In genomic region chr12:9940370-9940769, GRCh38 we compare ENCODE assay signal across 11 cellular contexts. TPM values are rescaled to one million over a fixed set of nuclear protein-coding genes. Genes with fewer than 3 reads are reported as not detected.
DNase-seq lines count a peak whose midpoint lies in the region; ATAC-seq, FAIRE-seq and TF ChIP-seq lines count a peak whose summit lies in the region.
"Had no signal": no experiment of that assay in that cellular context is flagged by ENCODE, and none has a peak within 500 bp of the region (broad histone marks: within the 10 kb centered on the region; RNA-seq: fewer than 3 reads in every experiment).

No MANE protein-coding gene starts in this region.

- in situ Hi-C loops in GM12878 (cut with MboI) = no loop called here

- intact Hi-C loops in GM12878 (cut with micrococcal nuclease; ENCODE audit: unreplicated experiment) = no loop called here

- CTCF ChIA-PET in GM12878 (lab: Yijun Ruan, JAX) = interaction anchor here (0.6 to 2.4 kb wide), 23 partner anchors 8 to 213 kb away, joined by 3 to 13 read pairs (median 3); partner anchors contain the start of genes CLEC12B and CLEC2A

- H3K9me3 ChIP-seq in GM12878 (replicated peaks; ENCODE audit: control insufficient read depth, insufficient read depth, low read length) (no peaks in the 10 kb centered on the region), osteoblast (ENCODE audit: low read depth, low read length) (no peaks in the 10 kb centered on the region)

- RAD21 ChIA-PET in GM12878 (lab: Charles Lee; ENCODE audit: unreplicated experiment) = interaction anchor here (0.6 to 2.7 kb wide), 10 partner anchors 45 to 212 kb away, joined by 3 to 12 read pairs (median 3); partner anchors contain the start of gene CLEC12B

- FAIRE-seq in GM12878 (lab: Jason Lieb, UNC) = peak; percentile 70
- FAIRE-seq: K562 had no signal

- H3K27me3 ChIP-seq in GM12878 (replicated peaks in 1 of 2; ENCODE audit: control insufficient read depth in 2 of 2, insufficient read depth in 2 of 2, low read length in 1 of 2) (peaks cover 0 to 3% of the 10 kb centered on the region in 2 experiments; a peak in 2 of 4 replicates), osteoblast (ENCODE audit: insufficient read depth, low read length) (no peaks in the 10 kb centered on the region)

- H3K36me3 ChIP-seq in GM12878 (ENCODE audit: control insufficient read depth in 2 of 2, insufficient read depth in 2 of 2, low read length in 1 of 2) = no peaks in the 10 kb centered on the region
- H3K36me3 ChIP-seq in osteoblast (ENCODE audit: insufficient read depth, low read length) = no peaks in the 10 kb centered on the region

- 2% methylated on average over 2 of the region's 2 CpGs for WGBS in GM12878 (ENCODE audit: insufficient coverage, insufficient replicate concordance, low lambda C conversion rate, missing lambda C conversion rate)

- peak; percentile 36 for TF ChIP-seq CTCF in LNCaP clone FGC (IDR thresholded peaks at IDR 0.05; ENCODE audit: control insufficient read depth, extremely low read depth, insufficient read depth)
- peak; percentile 39 to 47 (median 47); a peak in 5 of 6 replicates for TF ChIP-seq CTCF in GM12878 (IDR thresholded peaks at IDR 0.05 in 2 of 3, conservative IDR thresholded peaks at IDR 0.05 in 1 of 3; ENCODE audit: control insufficient read depth in 2 of 3, extremely low read depth in 1 of 3, insufficient read depth in 1 of 3, low read depth in 3 of 3, low read length in 3 of 3)
- peak; percentile 32 for TF ChIP-seq CTCF in osteoblast (IDR thresholded peaks at IDR 0.05; ENCODE audit: extremely low read depth, low read depth, low read length)

- no peaks in the 10 kb centered on the region for H3K79me2 ChIP-seq in GM12878 (ENCODE audit: control insufficient read depth, insufficient read depth, low read length)
- H3K79me2 ChIP-seq in osteoblast (ENCODE audit: insufficient read depth, low read length) = no peaks in the 10 kb centered on the region

- TF ChIP-seq EP300 in GM12878 (IDR thresholded peaks at IDR 0.05; ENCODE audit: borderline replicate concordance in 1 of 2, control insufficient read depth in 1 of 2, low read depth in 2 of 2, low read length in 2 of 2) = no peak

- ATAC-seq in GM12878 = no peak
- no peak for ATAC-seq in HG03460 (IDR thresholded peaks at IDR 0.05; ENCODE audit: unreplicated experiment)
- ATAC-seq: K562, left colon had no signal

- no peak for TF ChIP-seq POLR2A in GM12878 (IDR thresholded peaks at IDR 0.05; ENCODE audit: low read depth, low read length)

- DNase-seq in GF-D8 (lab: John Stamatoyannopoulos, UW) (peak; percentile 4), LNCaP clone FGC (ENCODE audit: low read depth) (no peak), GM12878 (ENCODE audit: low read depth, low spot score) (no peak), osteoblast (ENCODE audit: insufficient read length, low spot score, missing footprints) (peak; percentile 38), NCI-H1417 treated with DMSO at 0.1 percent for 48 hours (lab: John Stamatoyannopoulos, UW) (no peak), DMS 273 (lab: John Stamatoyannopoulos, UW; ENCODE audit: unreplicated experiment) (no peak)
- DNase-seq: left colon, SHP77 had no signal

- POLR2A ChIA-PET in GM12878 (lab: Charles Lee) = no interaction called here

- H3K27ac ChIP-seq in GM12878 (ENCODE audit: control insufficient read depth, insufficient read depth) (no peak overlapping the region), osteoblast (ENCODE audit: low read depth, low read length) (no peak overlapping the region)

- H3K9ac ChIP-seq in GM12878 (ENCODE audit: control insufficient read depth, insufficient read depth, low read length) = no peak overlapping the region

- no TSS peak for BruUV-seq in GM12878 (replicated peaks; lab: Mats Ljungman, UMichigan)

- SMC1A ChIA-PET in GM12878 (lab: Charles Lee; ENCODE audit: uncharacterized antibody, unreplicated experiment) = interaction anchor here (0.7 to 1.8 kb wide), 11 partner anchors 8 to 292 kb away, joined by 3 to 11 read pairs (median 3); partner anchors contain the start of genes CLEC12B and CLEC7A

- no peak overlapping the region for H3K4me2 ChIP-seq in GM12878 (ENCODE audit: control insufficient read depth, insufficient read depth)
- H3K4me2 ChIP-seq in osteoblast (ENCODE audit: insufficient read depth, low read length) = no peak overlapping the region

- no peak overlapping the region for H2AFZ ChIP-seq in GM12878 (ENCODE audit: control insufficient read depth, low read depth, low read length)
- H2AFZ ChIP-seq in osteoblast (ENCODE audit: low read length) = no peak overlapping the region

- H4K20me1 ChIP-seq in GM12878 (ENCODE audit: control insufficient read depth, insufficient read depth) (no peaks in the 10 kb centered on the region), osteoblast (ENCODE audit: insufficient read depth, low read length) (no peaks in the 10 kb centered on the region)

- H3K4me3 ChIP-seq in LNCaP clone FGC (ENCODE audit: low read depth, low read length) = no peak overlapping the region
- H3K4me3 ChIP-seq in GM12878 = no peak overlapping the region
- H3K4me3 ChIP-seq in osteoblast (ENCODE audit: insufficient read depth, low read length) = no peak overlapping the region
- H3K4me3 ChIP-seq: K562 had no signal

- peak; percentile 61 for TF ChIP-seq RAD21 in GM12878 (IDR thresholded peaks at IDR 0.05; ENCODE audit: insufficient read depth, low read depth, low read length)

- H3K4me1 ChIP-seq in GM12878 (ENCODE audit: control insufficient read depth, insufficient read depth, low read length) (no peaks in the 10 kb centered on the region), osteoblast (ENCODE audit: insufficient read depth, low read length) (no peaks in the 10 kb centered on the region)

RNA-seq across cellular contexts. Expression of gene CLEC2A, which starts 8.2 kb away (rescaled TPM):
- not detected in 2 replicates for total RNA-seq in GM12878 (2013; cell fraction: nucleolus; rRNA removed)
- total RNA-seq in GM12878 (2014; rRNA removed) (not detected in 2 replicates), GM12878 (2014; rRNA removed; fragmentation: Illumina TruSeq; extraction: Trizol) (not detected in 2 replicates), GM12878 (2021) (not detected in 2 replicates), osteoblast (not detected in 2 replicates)
- polyA plus RNA-seq in GM12878 (2011; ENCODE audit: low read depth) = not detected
- polyA plus RNA-seq in GM12878 (2011; rRNA removed) (not detected in 2 replicates), GM12878 (2014; fragmentation: Illumina TruSeq; extraction: Trizol) (not detected in 2 replicates), GM12878 (2014; fragmentation: Nextera tagmentation; extraction: Ambion mirVana) (not detected), GM12878 (2014; rRNA removed) (not detected in 2 replicates), GM12878 (2016; fragmentation: Nextera tagmentation; extraction: Ambion mirVana) (not detected)
- not detected in 2 replicates for polyA plus RNA-seq in GM12878 (2011; cell fraction: cytosol; rRNA removed)
- polyA plus RNA-seq in GM12878 (2011; cell fraction: nucleus; rRNA removed) = not detected in 2 replicates
- not detected in 2 replicates for polyA plus RNA-seq in GM12878 (2012)
- polyA minus RNA-seq in GM12878 (2011; rRNA and poly(A)+ RNA removed) = not detected in 2 replicates
- not detected in 2 replicates for polyA minus RNA-seq in GM12878 (2011; cell fraction: cytosol; rRNA and poly(A)+ RNA removed)
- not detected in 2 replicates for polyA minus RNA-seq in GM12878 (2011; cell fraction: nucleus; rRNA and poly(A)+ RNA removed)
- total RNA-seq: K562, left colon, subcutaneous adipose tissue had no signal
- polyA plus RNA-seq: K562 had no signal

RNA-seq across cellular contexts. Expression of gene CLEC12A, which starts 30.8 kb away (rescaled TPM):
- not detected in 2 replicates for total RNA-seq in GM12878 (2013; cell fraction: nucleolus; rRNA removed)
- total RNA-seq in GM12878 (2014; rRNA removed) = not detected in 2 replicates
- not detected in 2 replicates for total RNA-seq in GM12878 (2014; rRNA removed; fragmentation: Illumina TruSeq; extraction: Trizol)
- total RNA-seq in GM12878 (2021) = 0.21 TPM in 1 of 2 replicates, not detected in the other
- polyA plus RNA-seq in GM12878 (2011; ENCODE audit: low read depth) = not detected
- polyA plus RNA-seq in GM12878 (2011; rRNA removed) = not detected in 2 replicates
- not detected in 2 replicates for polyA plus RNA-seq in GM12878 (2011; cell fraction: cytosol; rRNA removed)
- not detected in 2 replicates for polyA plus RNA-seq in GM12878 (2011; cell fraction: nucleus; rRNA removed)
- not detected in 2 replicates for polyA plus RNA-seq in GM12878 (2012)
- not detected in 2 replicates for polyA plus RNA-seq in GM12878 (2014; fragmentation: Illumina TruSeq; extraction: Trizol)
- under 1 TPM in 1 of 2 experiments, not detected in 1; 0.07 TPM for polyA plus RNA-seq in GM12878 (2014; fragmentation: Nextera tagmentation; extraction: Ambion mirVana)
- not detected in 2 replicates for polyA plus RNA-seq in GM12878 (2014; rRNA removed)
- polyA plus RNA-seq in GM12878 (2016; fragmentation: Nextera tagmentation; extraction: Ambion mirVana) = not detected
- polyA minus RNA-seq in GM12878 (2011; rRNA and poly(A)+ RNA removed) = not detected in 2 replicates
- not detected in 2 replicates for polyA minus RNA-seq in GM12878 (2011; cell fraction: cytosol; rRNA and poly(A)+ RNA removed)
- polyA minus RNA-seq in GM12878 (2011; cell fraction: nucleus; rRNA and poly(A)+ RNA removed) = not detected in 2 replicates
- total RNA-seq in osteoblast = 0.29 and 0.72 TPM in 2 replicates
- total RNA-seq: K562 had no signal
- polyA plus RNA-seq: K562 had no signal

RNA-seq across cellular contexts. Expression of gene CLEC1B, which starts 58.6 kb away (rescaled TPM):
- not detected in 2 replicates for total RNA-seq in GM12878 (2013; cell fraction: nucleolus; rRNA removed)
- total RNA-seq in GM12878 (2014; rRNA removed) (not detected in 2 replicates), GM12878 (2014; rRNA removed; fragmentation: Illumina TruSeq; extraction: Trizol) (not detected in 2 replicates), GM12878 (2021) (not detected in 2 replicates), osteoblast (not detected in 2 replicates)
- polyA plus RNA-seq in GM12878 (2011; ENCODE audit: low read depth) = not detected
- polyA plus RNA-seq in GM12878 (2011; rRNA removed) (not detected in 2 replicates), GM12878 (2014; fragmentation: Illumina TruSeq; extraction: Trizol) (not detected in 2 replicates), GM12878 (2014; fragmentation: Nextera tagmentation; extraction: Ambion mirVana) (not detected), GM12878 (2014; rRNA removed) (not detected in 2 replicates), GM12878 (2016; fragmentation: Nextera tagmentation; extraction: Ambion mirVana) (not detected)
- not detected in 2 replicates for polyA plus RNA-seq in GM12878 (2011; cell fraction: cytosol; rRNA removed)
- polyA plus RNA-seq in GM12878 (2011; cell fraction: nucleus; rRNA removed) = not detected in 2 replicates
- polyA plus RNA-seq in GM12878 (2012) = not detected in 2 replicates
- polyA minus RNA-seq in GM12878 (2011; rRNA and poly(A)+ RNA removed) = not detected in 2 replicates
- not detected in 2 replicates for polyA minus RNA-seq in GM12878 (2011; cell fraction: cytosol; rRNA and poly(A)+ RNA removed)
- not detected in 2 replicates for polyA minus RNA-seq in GM12878 (2011; cell fraction: nucleus; rRNA and poly(A)+ RNA removed)
- total RNA-seq: K562, left colon, subcutaneous adipose tissue had no signal
- polyA plus RNA-seq: K562 had no signal

RNA-seq across cellular contexts. Expression of gene KLRF2, which starts 59.1 kb away (rescaled TPM):
- total RNA-seq in GM12878 (2013; cell fraction: nucleolus; rRNA removed) = not detected in 2 replicates
- total RNA-seq in GM12878 (2014; rRNA removed) (not detected in 2 replicates), GM12878 (2014; rRNA removed; fragmentation: Illumina TruSeq; extraction: Trizol) (0.32 TPM in 1 of 2 replicates, not detected in the other), GM12878 (2021) (not detected in 2 replicates), osteoblast (not detected in 2 replicates)
- not detected for polyA plus RNA-seq in GM12878 (2011; ENCODE audit: low read depth)
- polyA plus RNA-seq in GM12878 (2011; rRNA removed) (2.1 and 2.9 TPM in 2 replicates), GM12878 (2014; fragmentation: Illumina TruSeq; extraction: Trizol) (0.15 TPM in 1 of 2 replicates, not detected in the other), GM12878 (2014; fragmentation: Nextera tagmentation; extraction: Ambion mirVana) (under 1 TPM; 0.20 to 0.32 TPM), GM12878 (2014; rRNA removed) (not detected in 2 replicates), GM12878 (2016; fragmentation: Nextera tagmentation; extraction: Ambion mirVana) (not detected)
- 0.40 and 0.52 TPM in 2 replicates for polyA plus RNA-seq in GM12878 (2011; cell fraction: cytosol; rRNA removed)
- polyA plus RNA-seq in GM12878 (2011; cell fraction: nucleus; rRNA removed) = 0.42 and 0.59 TPM in 2 replicates
- not detected in 2 replicates for polyA plus RNA-seq in GM12878 (2012)
- 0.44 and 0.57 TPM in 2 replicates for polyA minus RNA-seq in GM12878 (2011; rRNA and poly(A)+ RNA removed)
- not detected in 2 replicates for polyA minus RNA-seq in GM12878 (2011; cell fraction: cytosol; rRNA and poly(A)+ RNA removed)
- not detected in 2 replicates for polyA minus RNA-seq in GM12878 (2011; cell fraction: nucleus; rRNA and poly(A)+ RNA removed)
- total RNA-seq: K562, left colon, subcutaneous adipose tissue had no signal
- polyA plus RNA-seq: K562 had no signal

Comparison
In these comparisons a context has a peak if more than half of its experiments do, and no peak if none do; other contexts are left out.
1. DNase-seq: peak in GF-D8 (single experiment) and osteoblast (single experiment); none in LNCaP clone FGC (single experiment), GM12878 (single experiment), NCI-H1417 treated with DMSO at 0.1 percent for 48 hours (single experiment) and DMS 273 (single experiment).
2. Peak in every context shown above with its lines, with median percentiles within 50 percentile points of each other: CTCF ChIP-seq.